ENCODE assay signal across 40 cellular contexts in genomic region chr20:6524305-6524704, GRCh38.
"Had no signal": no experiment of that assay in that cellular context is flagged by ENCODE, and none has a peak within 500 bp of the region (broad histone marks: within the 10 kb centered on the region; RNA-seq: fewer than 3 reads in every experiment).

No MANE protein-coding gene starts in this region.

- H3K27ac ChIP-seq: adrenal gland, ascending aorta, body of pancreas, brain microvascular endothelial cell, breast epithelium, cardiac muscle cell had no signal

- H3K4me3 ChIP-seq: adrenal gland, ascending aorta, body of pancreas, breast epithelium, cardiac muscle cell had no signal

- H3K4me1 ChIP-seq: adrenal gland, ascending aorta, body of pancreas, breast epithelium had no signal

- H3K4me3 Mint-ChIP-seq: activated naive CD4-positive, alpha-beta T cell treated with anti-CD3 and anti-CD28 coated beads for 36 hours; activated naive CD4-positive, alpha-beta T cell treated with anti-CD3 and anti-CD28 coated beads, Interleukin-2, amount 10 ng/mL, durations not matched to agents 7 days and 5 days; activated naive CD4-positive, alpha-beta T cell treated with anti-CD3 and anti-CD28 coated beads, Interleukin-2, amount 50 U/mL, for 24 hours; activated naive CD8-positive, alpha-beta T cell; activated naive CD8-positive, alpha-beta T cell treated with anti-CD3 and anti-CD28 coated beads for 36 hours; activated naive CD8-positive, alpha-beta T cell treated with anti-CD3 and anti-CD28 coated beads, Interleukin-2, amount 10 ng/mL, durations not matched to agents 7 days and 5 days; activated naive CD8-positive, alpha-beta T cell treated with anti-CD3 and anti-CD28 coated beads, Interleukin-2, amount 50 U/mL, for 24 hours; activated T-cell treated with anti-CD3 and anti-CD28 coated beads, Interleukin-2, amount 50 U/mL, for 24 hours; activated T-cell treated with anti-CD3 and anti-CD28 coated beads, Interleukin-2, amount 50 U/mL, for 4 hours; activated T-cell treated with anti-CD3 and anti-CD28 coated beads, Interleukin-2, amount 50 U/mL, for 72 hours; activated T-helper 1 cell treated with anti-CD3 and anti-CD28 coated beads, Interleukin-12 subunit alpha, Interleukin-12 subunit beta, Interleukin-2, Interleukin-4 antibody, amounts not matched to agents 30 ng/mL and 10 ng/mL and 1 ng/mL, durations not matched to agents 14 hours and 24 hours and 36 hours; activated T-helper 17 cell treated with anti-CD3 and anti-CD28 coated beads, Interleukin-2, amount 50 U/mL, for 72 hours; brain; central memory CD8-positive, alpha-beta T cell had no signal

- DNase-seq: activated effector memory CD4-positive, alpha-beta T cell treated with anti-CD3 and anti-CD28 coated beads, Interleukin-2, amount 50 U/mL, for 16 hours; activated effector memory CD4-positive, alpha-beta T cell treated with Interleukin-2 at 50 U/mL for 16 hours; activated gamma-delta T cell; activated gamma-delta T cell treated with Interleukin-2 at 50 U/mL for 16 hours; activated naive CD4-positive, alpha-beta T cell; activated naive CD4-positive, alpha-beta T cell treated with anti-CD3 and anti-CD28 coated beads for 36 hours; activated naive CD4-positive, alpha-beta T cell treated with anti-CD3 and anti-CD28 coated beads, Interleukin-2, amount 10 ng/mL, durations not matched to agents 7 days and 5 days; activated naive CD4-positive, alpha-beta T cell treated with anti-CD3 and anti-CD28 coated beads, Interleukin-2, amount 50 U/mL, for 16 hours; activated naive CD4-positive, alpha-beta T cell treated with Interleukin-2 at 50 U/mL for 16 hours; activated naive CD8-positive, alpha-beta T cell treated with anti-CD3 and anti-CD28 coated beads for 36 hours; activated naive CD8-positive, alpha-beta T cell treated with anti-CD3 and anti-CD28 coated beads, Interleukin-2, amount 10 ng/mL, durations not matched to agents 7 days and 5 days; activated naive CD8-positive, alpha-beta T cell treated with anti-CD3 and anti-CD28 coated beads, Interleukin-2, amount 50 U/mL, for 24 hours; activated T-cell treated with anti-CD3 and anti-CD28 coated beads, Interleukin-2, amount 50 U/mL, for 1 hour; activated T-cell treated with anti-CD3 and anti-CD28 coated beads, Interleukin-2, amount 50 U/mL, for 24 hours; activated T-cell treated with anti-CD3 and anti-CD28 coated beads, Interleukin-2, amount 50 U/mL, for 4 hours; activated T-cell treated with anti-CD3 and anti-CD28 coated beads, Interleukin-2, amount 50 U/mL, for 48 hours; activated T-cell treated with anti-CD3 and anti-CD28 coated beads, Interleukin-2, amount 50 U/mL, for 72 hours; adrenal gland; amniotic stem cell; amygdala; anterior cingulate cortex; aorta; body of pancreas; brain microvascular endothelial cell; caudate nucleus; central memory CD4-positive, alpha-beta T cell; cerebellar nuclear complex had no signal

- FAIRE-seq: astrocyte, bronchial epithelial cell had no signal

- H3K36me3 Mint-ChIP-seq: activated naive CD4-positive, alpha-beta T cell treated with anti-CD3 and anti-CD28 coated beads, Interleukin-2, amount 10 ng/mL, durations not matched to agents 7 days and 5 days; activated naive CD4-positive, alpha-beta T cell treated with anti-CD3 and anti-CD28 coated beads, Interleukin-2, amount 50 U/mL, for 24 hours; activated naive CD8-positive, alpha-beta T cell; activated naive CD8-positive, alpha-beta T cell treated with anti-CD3 and anti-CD28 coated beads for 36 hours; activated naive CD8-positive, alpha-beta T cell treated with anti-CD3 and anti-CD28 coated beads, Interleukin-2, amount 10 ng/mL, durations not matched to agents 7 days and 5 days; brain had no signal

- ATAC-seq: activated naive CD4-positive, alpha-beta T cell treated with anti-CD3 and anti-CD28 coated beads, Interleukin-2, amount 50 U/mL, for 72 hours; activated naive CD8-positive, alpha-beta T cell treated with anti-CD3 and anti-CD28 coated beads, Interleukin-2, amount 50 U/mL, for 24 hours; activated T-cell treated with anti-CD3 and anti-CD28 coated beads, Interleukin-2, amount 50 U/mL, for 4 hours; activated T-cell treated with anti-CD3 and anti-CD28 coated beads, Interleukin-2, amount 50 U/mL, for 72 hours; activated T-helper 17 cell treated with anti-CD3 and anti-CD28 coated beads, Interleukin-2, amount 50 U/mL, for 72 hours; body of pancreas had no signal

- H3K27me3 ChIP-seq: adrenal gland, ascending aorta, body of pancreas, brain microvascular endothelial cell, breast epithelium, cardiac muscle cell had no signal

- H3K36me3 ChIP-seq: adrenal gland, ascending aorta, brain microvascular endothelial cell, breast epithelium, cardiac muscle cell had no signal

- H3K27me3 Mint-ChIP-seq: activated naive CD4-positive, alpha-beta T cell treated with anti-CD3 and anti-CD28 coated beads, Interleukin-2, amount 10 ng/mL, durations not matched to agents 7 days and 5 days; activated naive CD4-positive, alpha-beta T cell treated with anti-CD3 and anti-CD28 coated beads, Interleukin-2, amount 50 U/mL, for 24 hours; activated naive CD8-positive, alpha-beta T cell; activated naive CD8-positive, alpha-beta T cell treated with anti-CD3 and anti-CD28 coated beads for 36 hours; activated naive CD8-positive, alpha-beta T cell treated with anti-CD3 and anti-CD28 coated beads, Interleukin-2, amount 10 ng/mL, durations not matched to agents 7 days and 5 days; activated naive CD8-positive, alpha-beta T cell treated with anti-CD3 and anti-CD28 coated beads, Interleukin-2, amount 50 U/mL, for 24 hours; activated T-cell treated with anti-CD3 and anti-CD28 coated beads, Interleukin-2, amount 50 U/mL, for 24 hours; activated T-helper 17 cell treated with anti-CD3 and anti-CD28 coated beads, Interleukin-2, amount 50 U/mL, for 72 hours; central memory CD8-positive, alpha-beta T cell had no signal

- H3K4me1 Mint-ChIP-seq: activated naive CD4-positive, alpha-beta T cell treated with anti-CD3 and anti-CD28 coated beads, Interleukin-2, amount 10 ng/mL, durations not matched to agents 7 days and 5 days; activated naive CD4-positive, alpha-beta T cell treated with anti-CD3 and anti-CD28 coated beads, Interleukin-2, amount 50 U/mL, for 24 hours; activated naive CD8-positive, alpha-beta T cell treated with anti-CD3 and anti-CD28 coated beads for 36 hours; activated naive CD8-positive, alpha-beta T cell treated with anti-CD3 and anti-CD28 coated beads, Interleukin-2, amount 10 ng/mL, durations not matched to agents 7 days and 5 days; activated naive CD8-positive, alpha-beta T cell treated with anti-CD3 and anti-CD28 coated beads, Interleukin-2, amount 50 U/mL, for 24 hours; activated T-helper 17 cell treated with anti-CD3 and anti-CD28 coated beads, Interleukin-2, amount 50 U/mL, for 72 hours; brain; central memory CD8-positive, alpha-beta T cell had no signal

- H3K27ac Mint-ChIP-seq: activated naive CD4-positive, alpha-beta T cell treated with anti-CD3 and anti-CD28 coated beads for 36 hours; activated naive CD4-positive, alpha-beta T cell treated with anti-CD3 and anti-CD28 coated beads, Interleukin-2, amount 10 ng/mL, durations not matched to agents 7 days and 5 days; activated naive CD4-positive, alpha-beta T cell treated with anti-CD3 and anti-CD28 coated beads, Interleukin-2, amount 50 U/mL, for 24 hours; activated naive CD4-positive, alpha-beta T cell treated with anti-CD3 and anti-CD28 coated beads, Interleukin-2, amount 50 U/mL, for 72 hours; activated naive CD8-positive, alpha-beta T cell; activated naive CD8-positive, alpha-beta T cell treated with anti-CD3 and anti-CD28 coated beads for 36 hours; activated naive CD8-positive, alpha-beta T cell treated with anti-CD3 and anti-CD28 coated beads, Interleukin-2, amount 10 ng/mL, durations not matched to agents 7 days and 5 days; activated naive CD8-positive, alpha-beta T cell treated with anti-CD3 and anti-CD28 coated beads, Interleukin-2, amount 50 U/mL, for 24 hours; activated T-cell treated with anti-CD3 and anti-CD28 coated beads, Interleukin-2, amount 50 U/mL, for 24 hours; activated T-cell treated with anti-CD3 and anti-CD28 coated beads, Interleukin-2, amount 50 U/mL, for 72 hours; activated T-helper 1 cell treated with anti-CD3 and anti-CD28 coated beads, Interleukin-12 subunit alpha, Interleukin-12 subunit beta, Interleukin-2, Interleukin-4 antibody, amounts not matched to agents 30 ng/mL and 10 ng/mL and 1 ng/mL, durations not matched to agents 14 hours and 24 hours and 36 hours; activated T-helper 17 cell treated with anti-CD3 and anti-CD28 coated beads, Interleukin-2, amount 50 U/mL, for 72 hours; activated T-helper 2 cell treated with anti-CD3 and anti-CD28 coated beads, Interferon-gamma antibody, Interleukin-2, Interleukin-4, amounts not matched to agents 10 μg/mL and 5 μg/mL and 100 μg/mL, durations not matched to agents 14 hours and 24 hours and 36 hours; brain had no signal
